In genomic region chr17:73261952-73262675, GRCh38 we compare ENCODE assay signal across 10 cellular contexts. TPM values are rescaled to one million over a fixed set of nuclear protein-coding genes. Genes with fewer than 3 reads are reported as not detected.
A peak's percentile ranks its signal among the peaks of the same experiment; 100 is the strongest.
DNase-seq lines count a peak whose midpoint lies in the region; FAIRE-seq and TF ChIP-seq lines count a peak whose summit lies in the region.
"Had no signal": no experiment of that assay in that cellular context is flagged by ENCODE, and none has a peak within 500 bp of the region (broad histone marks: within the 10 kb centered on the region; RNA-seq: fewer than 3 reads in every experiment).

No MANE protein-coding gene starts in this region.

- POLR2A ChIA-PET in H1 (lab: Charles Lee; ENCODE audit: partially characterized antibody), result interaction anchor here (0.8 to 1.1 kb wide), 5 partner anchors 14 to 118 kb away, joined by 3 to 4 read pairs (median 4); no protein-coding TSS in a partner anchor

- H2BK15ac ChIP-seq in H1 (ENCODE audit: low read length), result no peak overlapping the region

- H3K4me1 ChIP-seq in H1 (replicated peaks in 1 of 4; ENCODE audit: control insufficient read depth in 3 of 4, insufficient read depth in 4 of 4, low read length in 3 of 4) (peaks cover 5 to 18% (median 11%) of the 10 kb centered on the region in 4 experiments), mucosa of stomach (ENCODE audit: control insufficient read depth, insufficient read depth, low read length) (peaks cover 29% of the 10 kb centered on the region)
- H3K4me1 ChIP-seq: BLaER1 had no signal

- peaks cover 0 to 10% (median 4%) of the 10 kb centered on the region in 4 experiments; a peak in 4 of 7 replicates for H3K27me3 ChIP-seq in H1 (replicated peaks in 1 of 4; ENCODE audit: control insufficient read depth in 3 of 4, extremely low read depth in 1 of 4, insufficient read depth in 3 of 4, low read length in 3 of 4)
- no peaks in the 10 kb centered on the region for H3K27me3 ChIP-seq in mucosa of stomach (ENCODE audit: control insufficient read depth, insufficient read depth, low read length)
- H3K27me3 ChIP-seq: BLaER1 had no signal

- no peaks in the 10 kb centered on the region for H3K79me2 ChIP-seq in H1 (ENCODE audit: control insufficient read depth in 1 of 2, insufficient read depth in 2 of 2, low read length in 2 of 2)

- TF ChIP-seq POLR2A in H1 (IDR thresholded peaks at IDR 0.05; ENCODE audit: control extremely low read depth in 1 of 2, low read depth in 2 of 2, low read length in 2 of 2), result no peak
- TF ChIP-seq POLR2A in H54 (IDR thresholded peaks at IDR 0.05; ENCODE audit: low read depth, low read length), result no peak

- no peak for TF ChIP-seq RAD21 in H1 (IDR thresholded peaks at IDR 0.05 in 1 of 2, conservative IDR thresholded peaks at IDR 0.05 in 1 of 2; ENCODE audit: low read depth in 2 of 2, low read length in 2 of 2)

- H3K9ac ChIP-seq in H1 (replicated peaks in 1 of 4; ENCODE audit: extremely low read depth in 1 of 4, low read depth in 3 of 4, low read length in 3 of 4), result no peak overlapping the region
- peak overlapping the region; percentile 67 for H3K9ac ChIP-seq in mucosa of stomach (ENCODE audit: low read length)
- H3K9ac ChIP-seq: BLaER1 had no signal

- H3K18ac ChIP-seq in H1 (ENCODE audit: extremely low read depth, low read length), result peak overlapping the region; percentile 40; the same call in 1 of the 2 replicates

- H3K9me3 ChIP-seq in H1 (ENCODE audit: insufficient read depth in 2 of 2, low read depth in 1 of 2, low read length in 1 of 2) (no peaks in the 10 kb centered on the region), mucosa of stomach (ENCODE audit: control insufficient read depth, low read length) (no peaks in the 10 kb centered on the region)
- H3K9me3 ChIP-seq: BLaER1 had no signal

- peak overlapping the region in 1 of 4 experiments; percentile 25; a peak in 1 of 8 replicates for H3K4me3 ChIP-seq in H1 (ENCODE audit: extremely low read depth in 1 of 4, insufficient read depth in 2 of 4, low read depth in 3 of 4, low read length in 4 of 4)
- H3K4me3 ChIP-seq in mucosa of stomach (ENCODE audit: low read length), result no peak overlapping the region
- H3K4me3 ChIP-seq: BLaER1 had no signal

- TF ChIP-seq CTCF in H1 (IDR thresholded peaks at IDR 0.05; ENCODE audit: control extremely low read depth in 1 of 3, insufficient read depth in 1 of 3, low read depth in 1 of 3, low read length in 3 of 3), result no peak

- no peak overlapping the region for H3K56ac ChIP-seq in H1 (replicated peaks; ENCODE audit: insufficient read length, low read depth, low read length)

- H2BK20ac ChIP-seq in H1 (ENCODE audit: low read length), result no peak overlapping the region

- 0 out of 2 replicates have a peak overlapping the region, but pooled peaks have one; percentile 80 for H2AK5ac ChIP-seq in H1 (ENCODE audit: low read depth, low read length)

- peak overlapping the region; percentile 89 for H4K91ac ChIP-seq in H1 (replicated peaks; ENCODE audit: insufficient read length, low read length)

- no peaks in the 10 kb centered on the region for H3K79me1 ChIP-seq in H1 (ENCODE audit: low read depth, low read length)

- no peak overlapping the region; the same call in 1 of the 2 replicates for H2AFZ ChIP-seq in H1 (ENCODE audit: low read length)

- H3K14ac ChIP-seq in H1 (ENCODE audit: insufficient read length), result no peak overlapping the region

- 0 out of 2 replicates have a peak overlapping the region, but pooled peaks have one; percentile 3 for H3K27ac ChIP-seq in H1 (ENCODE audit: low read depth, low read length)
- H3K27ac ChIP-seq: BLaER1 had no signal

- FAIRE-seq in H1 (lab: Jason Lieb, UNC) (no peak), H54 (lab: Jason Lieb, UNC) (no peak)

- H2BK12ac ChIP-seq in H1 (ENCODE audit: low read depth, low read length), result peak overlapping the region; percentile 63

- peak; percentile 88 for DNase-seq in COLO829 (ENCODE audit: low spot score)
- DNase-seq in NCI-H526 treated with DMSO at 0.1 percent for 48 hours (lab: John Stamatoyannopoulos, UW), result peak; percentile 94
- peak; percentile 19 to 63 for DNase-seq in H1 (ENCODE audit: low read depth in 1 of 2, low spot score in 2 of 2)
- DNase-seq in SK-N-DZ (ENCODE audit: low spot score), result no peak
- no peak for DNase-seq in activated effector memory CD4-positive, alpha-beta T cell treated with Interleukin-2 at 50 U/mL for 16 hours
- DNase-seq in H54 (ENCODE audit: insufficient read length, low spot score), result no peak
- DNase-seq in activated CD8-positive, alpha-beta memory T cell treated with anti-CD3 and anti-CD28 coated beads for 24 hours, result no peak
- DNase-seq: activated CD4-positive, alpha-beta T cell treated with anti-CD3 and anti-CD28 coated beads for 4 hours had no signal

- no peak overlapping the region; the same call in 1 of the 2 replicates for H4K8ac ChIP-seq in H1 (ENCODE audit: extremely low read depth, insufficient read depth, low read length)

- 0 out of 3 replicates have a peak, but pooled peaks of 1 of the 2 experiments have one; percentile 26 for TF ChIP-seq EP300 in H1 (IDR thresholded peaks at IDR 0.05; ENCODE audit: borderline replicate concordance in 1 of 2, low read depth in 2 of 2, low read length in 2 of 2)

- H3K36me3 ChIP-seq in H1 (ENCODE audit: control insufficient read depth in 2 of 4, insufficient read depth in 4 of 4, low read length in 3 of 4), result no peaks in the 10 kb centered on the region
- H3K36me3 ChIP-seq in mucosa of stomach (ENCODE audit: control insufficient read depth, insufficient read depth, low read length), result no peaks in the 10 kb centered on the region
- H3K36me3 ChIP-seq: BLaER1 had no signal

- H2BK5ac ChIP-seq in H1 (ENCODE audit: low read depth, low read length), result no peak overlapping the region; the same call in 1 of the 2 replicates

- H3K23ac ChIP-seq in H1 (ENCODE audit: insufficient read length), result no peak overlapping the region

- WGBS in H1 (ENCODE audit: extremely low coverage in 1 of 2, insufficient coverage in 1 of 2, insufficient read length in 1 of 2, insufficient replicate concordance in 2 of 2, low coverage in 1 of 2, low lambda C conversion rate in 2 of 2, missing lambda C conversion rate in 1 of 2), 2 experiments, result 42% methylated on average over 17 of the region's 19 CpGs; no CpG with 5 or more reads in 1 of the 2 experiments

- peak overlapping the region; percentile 74 for H3K4ac ChIP-seq in H1 (replicated peaks; ENCODE audit: insufficient read length, low read depth, low read length)

- peak overlapping the region; percentile 47 to 63 for H3K4me2 ChIP-seq in H1 (ENCODE audit: insufficient read depth in 1 of 2, low read depth in 2 of 2, low read length in 2 of 2)
- H3K4me2 ChIP-seq: BLaER1 had no signal

- H4K20me1 ChIP-seq in H1 (replicated peaks in 1 of 2; ENCODE audit: control insufficient read depth in 1 of 2, insufficient read depth in 2 of 2, low read length in 2 of 2), result no peaks in the 10 kb centered on the region
- H4K20me1 ChIP-seq: BLaER1 had no signal

- H4K5ac ChIP-seq in H1 (ENCODE audit: insufficient read length, low read depth, low read length), result no peak overlapping the region

- H2BK120ac ChIP-seq in H1 (replicated peaks; ENCODE audit: low read depth, low read length), result no peak overlapping the region

- H3K23me2 ChIP-seq in H1 (ENCODE audit: low read depth, low read length), result no peaks in the 10 kb centered on the region; the same call in 1 of the 2 replicates

- CTCF ChIA-PET in H1 (lab: Charles Lee; ENCODE audit: partially characterized antibody), result interaction anchor here (0.6 to 19.7 kb wide), 13 partner anchors 9 to 1182 kb away, joined by 3 to 439 read pairs (median 4); partner anchors contain the start of gene CDC42EP4

TF ChIP-seq in H1, 55 proteins besides CTCF, POLR2A, EP300 and RAD21:
- peak; percentile 41 for TF ChIP-seq ASH2L (IDR thresholded peaks at IDR 0.05; ENCODE audit: low read length)
- TF ChIP-seq RBBP5 (IDR thresholded peaks at IDR 0.05; ENCODE audit: borderline replicate concordance, low read depth, low read length), result 0 out of 2 replicates have a peak, but pooled peaks have one; percentile 36
- no peak for TF ChIP-seq MAFK (IDR thresholded peaks at IDR 0.05; ENCODE audit: low read depth, low read length)
- 0 out of 4 replicates have a peak, but pooled peaks of 1 of the 2 experiments have one; percentile 25 for TF ChIP-seq HDAC2 (IDR thresholded peaks at IDR 0.05; ENCODE audit: borderline replicate concordance in 1 of 2, low read depth in 2 of 2, low read length in 2 of 2)
- no peak for TF ChIP-seq SP1 (IDR thresholded peaks at IDR 0.05; ENCODE audit: low read depth, low read length)
- TF ChIP-seq YY1 (IDR thresholded peaks at IDR 0.05; ENCODE audit: low read depth, low read length), result no peak

RNA-seq across cellular contexts. Expression of gene CPSF4L, which starts 0.4 kb away (rescaled TPM):
- total RNA-seq in H1 (2021; fragmentation: NEBNext Ultra II Directional; extraction: Animal tissue kit (Norgen Biotek cat#: 25700)), result not detected in 2 replicates
- 0.28 TPM in 1 of 2 replicates, not detected in the other for polyA plus RNA-seq in H1 (2011; rRNA removed)
- not detected for polyA plus RNA-seq in H1 (2011; cell fraction: cytosol; rRNA removed)
- polyA plus RNA-seq in H1 (2011; cell fraction: nucleus; rRNA removed), result not detected
- not detected in 4 replicates for polyA plus RNA-seq in H1 (2012, experiment 1 of 2)
- not detected for polyA plus RNA-seq in H1 (2012, experiment 2 of 2)
- not detected for polyA plus RNA-seq in H1 (2013, experiment 1 of 2)
- not detected for polyA plus RNA-seq in H1 (2013, experiment 2 of 2)
- not detected in 2 replicates for polyA minus RNA-seq in H1 (2011; rRNA and poly(A)+ RNA removed)
- not detected for polyA minus RNA-seq in H1 (2011; cell fraction: cytosol; rRNA and poly(A)+ RNA removed)
- polyA minus RNA-seq in H1 (2011; cell fraction: nucleus; rRNA and poly(A)+ RNA removed), result not detected
- not detected in 2 replicates for polyA plus RNA-seq in SK-N-DZ (2014; cell fraction: cytosol; rRNA removed)
- polyA plus RNA-seq in SK-N-DZ (2014; cell fraction: nucleus; rRNA removed), result not detected in 2 replicates

RNA-seq across cellular contexts. Expression of gene CDC42EP4, which starts 49.7 kb away (rescaled TPM):
- total RNA-seq in H1 (2021; fragmentation: NEBNext Ultra II Directional; extraction: Animal tissue kit (Norgen Biotek cat#: 25700)), result 12.6 and 13.1 TPM in 2 replicates
- polyA plus RNA-seq in H1 (2011; rRNA removed), result 8.8 and 13.9 TPM in 2 replicates
- polyA plus RNA-seq in H1 (2011; cell fraction: cytosol; rRNA removed), result 10.7 TPM
- 12.2 TPM for polyA plus RNA-seq in H1 (2011; cell fraction: nucleus; rRNA removed)
- polyA plus RNA-seq in H1 (2012, experiment 1 of 2), result 8.2 to 11.6 TPM (median 10.3 TPM) in 4 replicates
- 11.4 TPM for polyA plus RNA-seq in H1 (2012, experiment 2 of 2)
- polyA plus RNA-seq in H1 (2013, experiment 1 of 2), result 6.2 TPM
- 6.5 TPM for polyA plus RNA-seq in H1 (2013, experiment 2 of 2)
- polyA minus RNA-seq in H1 (2011; rRNA and poly(A)+ RNA removed), result 10.9 and 12.7 TPM in 2 replicates
- polyA minus RNA-seq in H1 (2011; cell fraction: cytosol; rRNA and poly(A)+ RNA removed), result 13.9 TPM
- polyA minus RNA-seq in H1 (2011; cell fraction: nucleus; rRNA and poly(A)+ RNA removed), result 19.5 TPM
- polyA plus RNA-seq in SK-N-DZ (2014; cell fraction: cytosol; rRNA removed), result 54.4 and 60.4 TPM in 2 replicates
- polyA plus RNA-seq in SK-N-DZ (2014; cell fraction: nucleus; rRNA removed), result 19.4 and 26.2 TPM in 2 replicates

Comparison
In these comparisons a context has a peak if more than half of its experiments do, and no peak if none do; other contexts are left out.
1. DNase-seq: peak in COLO829 (single experiment), NCI-H526 treated with DMSO at 0.1 percent for 48 hours (single experiment) and H1 (2 of 2); none in SK-N-DZ (single experiment), activated effector memory CD4-positive, alpha-beta T cell treated with Interleukin-2 at 50 U/mL for 16 hours (single experiment), H54 (single experiment) and activated CD8-positive, alpha-beta memory T cell treated with anti-CD3 and anti-CD28 coated beads for 24 hours (single experiment).